In the genomic region with DNA sequence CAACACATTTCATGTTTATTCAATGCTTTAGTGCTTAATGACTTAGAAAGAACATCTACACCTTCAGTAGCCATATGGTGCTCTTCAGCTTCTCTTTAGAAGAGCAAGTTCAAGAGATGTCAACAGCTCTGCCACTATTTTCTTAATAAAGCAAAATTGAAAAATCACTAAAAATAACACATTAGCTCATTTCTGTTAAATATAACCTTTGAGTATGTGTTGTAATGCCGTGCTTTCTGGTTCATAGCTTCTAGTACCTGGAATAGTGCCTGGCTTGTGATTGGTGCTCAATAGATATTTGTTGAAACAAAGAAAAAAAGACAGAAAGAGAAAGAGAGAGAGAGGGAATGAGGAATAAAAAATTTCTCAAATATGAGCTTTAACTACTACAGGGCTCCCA, we compare ENCODE assay signal across 32 cellular contexts.
"Had no signal": no experiment of that assay in that cellular context is flagged by ENCODE, and none has a peak within 500 bp of the region (broad histone marks: within the 10 kb centered on the region; RNA-seq: fewer than 3 reads in every experiment).

No MANE protein-coding gene starts in this region.

- H3K4me3 ChIP-seq: colonic mucosa, esophagus muscularis mucosa, heart right ventricle, lung, mucosa of descending colon, pancreas, testis, tibial artery, upper lobe of left lung, vagina had no signal

- H3K36me3 Mint-ChIP-seq: mesothelial cell of epicardium; naive B cell; natural killer cell treated with Interleukin-12 subunit alpha and Interleukin-12 subunit beta and Interleukin-15 and Interleukin-18, amount 100 ng/mL, for 72 hours; stimulated activated effector memory CD8-positive, alpha-beta T cell treated with anti-CD3 and anti-CD28 coated beads, Interleukin-12 subunit alpha, Interleukin-12 subunit beta, amount 100 ng/mL, for 72 hours had no signal

- H3K4me1 ChIP-seq: colonic mucosa, esophagus muscularis mucosa, heart right ventricle, pancreas, testis, tibial artery, upper lobe of left lung, vagina had no signal

- H3K9me3 ChIP-seq: colonic mucosa, esophagus muscularis mucosa, heart right ventricle, mucosa of descending colon, neutrophil, pancreas, testis, tibial artery, vagina had no signal

- DNase-seq: colonic mucosa; effector CD8-positive, alpha-beta T cell; endodermal cell; foreskin melanocyte; glutamatergic neuron; heart right ventricle; hippocampal formation; kidney glomerular epithelial cell; left colon; left ventricle myocardium superior; mesenchymal stem cell; mucosa of descending colon; naive B cell; pancreas; stimulated activated CD4-positive, alpha-beta T cell treated with anti-CD3 and anti-CD28 coated beads, Interleukin-2, amount 100 ng/mL, for 24 hours; stimulated activated CD4-positive, alpha-beta T cell treated with anti-CD3 and anti-CD28 coated beads, Interleukin-4, amount 100 ng/mL, for 24 hours; stimulated activated naive CD8-positive, alpha-beta T cell treated with anti-CD3 and anti-CD28 coated beads, Interleukin-15, Interleukin-2, amounts not matched to agents 100 U/mL and 50 U/mL, for 24 hours; substantia nigra; testis; tibial artery; upper lobe of left lung had no signal

- H3K27ac ChIP-seq: colonic mucosa, esophagus muscularis mucosa, heart right ventricle, neutrophil, pancreas, testis, tibial artery, upper lobe of left lung, vagina had no signal

- H3K4me3 Mint-ChIP-seq: dendritic cell treated with granulocyte-macrophage colony-stimulating factor and Interleukin-4, amounts not matched to agents 40 ng/mL and 50 ng/mL, for 4 days; endodermal cell; mesothelial cell of epicardium; naive B cell; natural killer cell treated with Interleukin-12 subunit alpha and Interleukin-12 subunit beta and Interleukin-15 and Interleukin-18, amount 100 ng/mL, for 72 hours; neural crest cell; stimulated activated effector memory CD8-positive, alpha-beta T cell treated with anti-CD3 and anti-CD28 coated beads, Interleukin-12 subunit alpha, Interleukin-12 subunit beta, amount 100 ng/mL, for 72 hours had no signal

- H3K27me3 ChIP-seq: colonic mucosa, esophagus muscularis mucosa, heart right ventricle, neutrophil, pancreas, testis, tibial artery, upper lobe of left lung, vagina had no signal

- FAIRE-seq: islet of Langerhans, pancreas had no signal

- H3K36me3 ChIP-seq: colonic mucosa, esophagus muscularis mucosa, heart right ventricle, neutrophil, pancreas, tibial artery, upper lobe of left lung, vagina had no signal

- ATAC-seq: heart right ventricle; left colon; left ventricle myocardium superior; mucosa of descending colon; natural killer cell treated with Interleukin-12 subunit alpha and Interleukin-12 subunit beta and Interleukin-15 and Interleukin-18, amount 100 ng/mL, for 72 hours; pancreas; sciatic nerve; stimulated activated effector memory CD8-positive, alpha-beta T cell treated with anti-CD3 and anti-CD28 coated beads, Interleukin-12 subunit alpha, Interleukin-12 subunit beta, amount 100 ng/mL, for 72 hours; stimulated activated naive CD8-positive, alpha-beta T cell treated with anti-CD3 and anti-CD28 coated beads, Interleukin-15, Interleukin-2, amounts not matched to agents 100 U/mL and 50 U/mL, for 24 hours had no signal

- H3K9me3 Mint-ChIP-seq: dendritic cell treated with granulocyte-macrophage colony-stimulating factor and Interleukin-4, amounts not matched to agents 40 ng/mL and 50 ng/mL, for 4 days; endodermal cell; natural killer cell treated with Interleukin-12 subunit alpha and Interleukin-12 subunit beta and Interleukin-15 and Interleukin-18, amount 100 ng/mL, for 72 hours; stimulated activated effector memory CD8-positive, alpha-beta T cell treated with anti-CD3 and anti-CD28 coated beads, Interleukin-12 subunit alpha, Interleukin-12 subunit beta, amount 100 ng/mL, for 72 hours had no signal

- H3K4me1 Mint-ChIP-seq: endodermal cell; naive B cell; neural crest cell; stimulated activated effector memory CD8-positive, alpha-beta T cell treated with anti-CD3 and anti-CD28 coated beads, Interleukin-12 subunit alpha, Interleukin-12 subunit beta, amount 100 ng/mL, for 72 hours had no signal

- H3K27me3 Mint-ChIP-seq: dendritic cell treated with granulocyte-macrophage colony-stimulating factor and Interleukin-4, amounts not matched to agents 40 ng/mL and 50 ng/mL, for 4 days; natural killer cell treated with Interleukin-12 subunit alpha and Interleukin-12 subunit beta and Interleukin-15 and Interleukin-18, amount 100 ng/mL, for 72 hours had no signal

- H3K27ac Mint-ChIP-seq: dendritic cell treated with granulocyte-macrophage colony-stimulating factor and Interleukin-4, amounts not matched to agents 40 ng/mL and 50 ng/mL, for 4 days; endodermal cell; mesothelial cell of epicardium; naive B cell; natural killer cell treated with Interleukin-12 subunit alpha and Interleukin-12 subunit beta and Interleukin-15 and Interleukin-18, amount 100 ng/mL, for 72 hours; stimulated activated effector memory CD8-positive, alpha-beta T cell treated with anti-CD3 and anti-CD28 coated beads, Interleukin-12 subunit alpha, Interleukin-12 subunit beta, amount 100 ng/mL, for 72 hours had no signal
